In the genomic region with DNA sequence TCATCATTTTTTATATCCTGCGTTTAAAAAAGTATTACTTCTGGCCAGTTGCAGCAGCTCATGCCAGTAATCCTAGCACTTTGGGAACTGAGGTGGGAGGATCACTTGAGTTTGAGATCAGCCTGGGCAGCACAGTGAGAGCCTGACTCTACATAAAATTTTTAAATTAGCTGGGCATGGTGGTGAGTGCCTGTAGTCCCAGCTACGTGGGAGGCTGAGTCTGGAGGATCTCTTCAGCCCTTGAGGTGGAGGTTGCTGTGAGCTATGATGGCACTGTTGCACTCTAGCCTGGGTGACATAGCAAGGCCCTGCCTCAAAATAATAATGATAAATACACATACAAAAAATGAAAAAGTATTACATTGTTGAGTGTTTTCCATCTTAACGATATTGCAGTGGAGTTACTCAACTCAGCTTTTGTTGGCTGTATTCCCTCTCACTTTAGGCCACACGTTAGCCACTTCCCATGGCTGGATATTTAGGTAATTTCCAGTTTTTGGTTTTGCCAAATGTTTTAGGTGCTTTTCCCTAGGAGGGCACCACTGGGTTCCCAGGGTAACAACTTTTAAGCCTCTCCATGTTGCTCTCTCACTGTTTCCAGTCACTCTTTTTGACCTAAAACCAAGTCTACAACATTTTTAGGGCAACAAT, we compare ENCODE assay signal across 10 cellular contexts. TPM values are rescaled to one million over a fixed set of nuclear protein-coding genes. Genes with fewer than 3 reads are reported as not detected.
DNase-seq lines count a peak whose midpoint lies in the region; ATAC-seq and TF ChIP-seq lines count a peak whose summit lies in the region.
"Had no signal": no experiment of that assay in that cellular context is flagged by ENCODE, and none has a peak within 500 bp of the region (broad histone marks: within the 10 kb centered on the region; RNA-seq: fewer than 3 reads in every experiment).

No MANE protein-coding gene starts in this region.

- H4K20me1 ChIP-seq in smooth muscle cell (ENCODE audit: low read depth): peaks cover 57% of the 10 kb centered on the region

- peak overlapping the region; percentile 95 for H3K27ac Mint-ChIP-seq in HFFc6
- H3K27ac Mint-ChIP-seq in brain: peak overlapping the region in 3 of 5 experiments; percentile 5 to 89 (median 78)
- H3K27ac Mint-ChIP-seq: effector memory CD8-positive, alpha-beta T cell had no signal

- H3K9ac ChIP-seq in smooth muscle cell (ENCODE audit: low read depth): peak overlapping the region; percentile 27

- no peak overlapping the region for H2AFZ ChIP-seq in smooth muscle cell (ENCODE audit: low read depth)

- H3K4me2 ChIP-seq in smooth muscle cell: peak overlapping the region; percentile 56

- H3K9me3 ChIP-seq in left lung (no peaks in the 10 kb centered on the region), smooth muscle cell (replicated peaks; ENCODE audit: low read depth) (no peaks in the 10 kb centered on the region)

- intact Hi-C loops in left lung (cut with DNase I): no loop called here

- no peak for TF ChIP-seq CTCF in HFFc6 (IDR thresholded peaks at IDR 0.05)
- no peak for TF ChIP-seq CTCF in brain (conservative IDR thresholded peaks at IDR 0.05)
- no peak for TF ChIP-seq CTCF in left lung (IDR thresholded peaks at IDR 0.05)
- TF ChIP-seq CTCF in smooth muscle cell (IDR thresholded peaks at IDR 0.05; ENCODE audit: borderline replicate concordance, insufficient read depth, poor library complexity, severe bottlenecking): no peak

- peak overlapping the region; percentile 74 for H3K4me3 Mint-ChIP-seq in HFFc6
- H3K4me3 Mint-ChIP-seq in brain: peak overlapping the region; percentile 23 to 60 (median 37)
- H3K4me3 Mint-ChIP-seq: effector memory CD8-positive, alpha-beta T cell had no signal

- WGBS in smooth muscle cell (ENCODE audit: low lambda C conversion rate): 68% methylated on average over 4 of the region's 4 CpGs

- peaks cover 20% of the 10 kb centered on the region for H3F3A ChIP-seq in smooth muscle cell (ENCODE audit: low read depth)

- H3K4me3 ChIP-seq in left lung (no peak overlapping the region), smooth muscle cell (no peak overlapping the region)

- peaks cover 79% of the 10 kb centered on the region for H3K79me2 ChIP-seq in smooth muscle cell (ENCODE audit: low read depth)

- H3K27ac ChIP-seq in left lung: peak overlapping the region; percentile 80 to 85
- H3K27ac ChIP-seq in smooth muscle cell (ENCODE audit: low read depth): peak overlapping the region; percentile 92

- H3K27me3 Mint-ChIP-seq in HFFc6 (ENCODE audit: insufficient read depth): no peaks in the 10 kb centered on the region; the same call in 1 of the 2 replicates
- H3K27me3 Mint-ChIP-seq in brain: no peaks in the 10 kb centered on the region
- H3K27me3 Mint-ChIP-seq: effector memory CD8-positive, alpha-beta T cell had no signal

- no peak for DNase-seq in HFFc6
- no peak for DNase-seq in left lung
- DNase-seq in smooth muscle cell (lab: John Stamatoyannopoulos, UW; ENCODE audit: unreplicated experiment): no peak
- DNase-seq in NCI-H1930 (lab: John Stamatoyannopoulos, UW): no peak
- DNase-seq in NCI-H2081 (lab: John Stamatoyannopoulos, UW): no peak
- DNase-seq: effector memory CD8-positive, alpha-beta T cell; NCI-H446 treated with DMSO at 0.1 percent for 48 hours had no signal

- ATAC-seq in left lung: no peak
- ATAC-seq in GM21723 (IDR thresholded peaks at IDR 0.05; ENCODE audit: unreplicated experiment): no peak
- no peak for ATAC-seq in GM18498 (IDR thresholded peaks at IDR 0.05; ENCODE audit: unreplicated experiment)
- ATAC-seq: effector memory CD8-positive, alpha-beta T cell had no signal

- H3K4me1 Mint-ChIP-seq in HFFc6 (ENCODE audit: low read depth) (peaks cover 79% of the 10 kb centered on the region), brain (peaks cover 41% of the 10 kb centered on the region)

- H3K36me3 Mint-ChIP-seq in HFFc6 (ENCODE audit: low read depth): peaks cover 13% of the 10 kb centered on the region
- H3K36me3 Mint-ChIP-seq in brain: peaks cover 16% of the 10 kb centered on the region

- no peaks in the 10 kb centered on the region for H3K27me3 ChIP-seq in left lung
- no peaks in the 10 kb centered on the region for H3K27me3 ChIP-seq in smooth muscle cell (ENCODE audit: low read depth)

- H3K9me3 Mint-ChIP-seq in HFFc6: no peaks in the 10 kb centered on the region
- no peaks in the 10 kb centered on the region for H3K9me3 Mint-ChIP-seq in brain
- H3K9me3 Mint-ChIP-seq: effector memory CD8-positive, alpha-beta T cell had no signal

- H3K36me3 ChIP-seq in left lung (no peaks in the 10 kb centered on the region), smooth muscle cell (ENCODE audit: low read depth) (no peaks in the 10 kb centered on the region)

- peaks cover 22 to 50% of the 10 kb centered on the region in 2 donors for H3K4me1 ChIP-seq in left lung
- H3K4me1 ChIP-seq in smooth muscle cell (ENCODE audit: low read depth): peaks cover 27% of the 10 kb centered on the region

RNA-seq across cellular contexts. Expression of gene SHB, which starts 20.6 kb away (rescaled TPM):
- total RNA-seq in HFFc6 (2021; fragmentation: NEBNext Ultra II Directional; extraction: Animal tissue kit (Norgen Biotek cat#: 25700)): 10 to 100 TPM; 26.8 to 29.8 (median 28.6) TPM
- polyA plus RNA-seq in brain (ENCODE audit: insufficient read depth, low read depth, low replicate concordance): 37.4 TPM
- 10 to 100 TPM; 26.7 to 26.8 TPM for total RNA-seq in left lung
- 14.3 and 16.4 TPM in 2 replicates for total RNA-seq in smooth muscle cell
- polyA plus RNA-seq in smooth muscle cell: 32.4 and 35.0 TPM in 2 replicates
